9 cellular contexts compared by ENCODE assay signal in the genomic region with DNA sequence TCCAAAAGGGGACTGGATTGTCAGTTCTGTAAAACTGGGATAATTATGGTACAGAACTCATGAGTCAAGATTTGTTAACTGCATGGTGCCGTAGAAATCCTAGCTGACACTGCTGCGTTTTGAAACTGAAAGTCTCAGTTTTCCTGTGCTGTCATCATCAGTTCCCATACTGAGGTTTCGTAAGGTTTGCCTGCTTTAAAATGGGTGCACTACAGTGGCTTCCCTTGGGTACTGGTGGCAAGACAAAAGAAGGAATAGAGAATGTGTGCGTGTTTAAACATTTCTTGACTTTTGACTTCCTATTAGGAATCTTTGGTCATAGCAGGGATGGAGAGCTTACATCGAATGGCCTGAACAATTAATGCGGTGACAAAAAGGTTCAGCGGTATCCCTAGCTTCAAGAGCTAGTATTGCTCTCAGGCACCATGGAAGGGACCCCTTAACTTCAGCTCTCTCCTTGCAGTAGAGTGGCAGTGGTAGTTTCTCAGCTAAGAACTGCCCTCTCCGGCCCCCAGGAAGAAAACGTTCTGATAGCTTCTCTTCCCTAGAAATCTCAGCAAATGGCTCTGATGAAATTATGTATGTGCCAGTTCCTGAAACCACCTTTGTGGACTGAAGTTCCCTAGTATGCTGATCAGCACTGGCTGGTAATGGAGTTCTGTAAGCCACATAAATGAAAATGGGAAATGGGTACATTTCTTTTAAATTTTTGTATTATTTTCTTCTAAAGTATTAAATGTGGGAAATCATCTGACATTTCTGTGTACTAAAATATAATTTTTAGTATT. TPM values are rescaled to one million over a fixed set of nuclear protein-coding genes. Genes with fewer than 3 reads are reported as not detected.
DNase-seq lines count a peak whose midpoint lies in the region; ATAC-seq and TF ChIP-seq lines count a peak whose summit lies in the region.
"Had no signal": no experiment of that assay in that cellular context is flagged by ENCODE, and none has a peak within 500 bp of the region (broad histone marks: within the 10 kb centered on the region; RNA-seq: fewer than 3 reads in every experiment).

No MANE protein-coding gene starts in this region.

- H3K27ac Mint-ChIP-seq in T-helper 17 cell = peak overlapping the region; percentile 80
- H3K27ac Mint-ChIP-seq in naive thymus-derived CD4-positive, alpha-beta T cell = no peak overlapping the region

- H3K27me3 ChIP-seq in naive thymus-derived CD4-positive, alpha-beta T cell (ENCODE audit: control insufficient read depth in 2 of 2, insufficient read depth in 2 of 2, low read length in 2 of 2) = no peaks in the 10 kb centered on the region
- H3K27me3 ChIP-seq in uterus = no peaks in the 10 kb centered on the region

- peak overlapping the region; percentile 84 for H3K4me3 Mint-ChIP-seq in T-helper 17 cell
- H3K4me3 Mint-ChIP-seq in naive thymus-derived CD4-positive, alpha-beta T cell = peak overlapping the region in 1 of 10 donors; percentile 50

- intact Hi-C loops in naive thymus-derived CD4-positive, alpha-beta T cell (cut with micrococcal nuclease) = no loop called here
- intact Hi-C loops in uterus (cut with DNase I; ENCODE audit: low total_unique reads) = no loop called here

- H3K4me3 ChIP-seq in naive thymus-derived CD4-positive, alpha-beta T cell (ENCODE audit: low read length) = no peak overlapping the region
- no peak overlapping the region for H3K4me3 ChIP-seq in uterus

- DNase-seq in T-helper 17 cell (no peak), uterus (no peak), DMS79 (lab: John Stamatoyannopoulos, UW) (no peak), NCI-H146 treated with DMSO at 0.1 percent for 48 hours (lab: John Stamatoyannopoulos, UW; ENCODE audit: unreplicated experiment) (no peak)
- DNase-seq in naive thymus-derived CD4-positive, alpha-beta T cell = no peak
- no peak for DNase-seq in activated CD8-positive, alpha-beta memory T cell treated with anti-CD3 and anti-CD28 coated beads for 24 hours
- DNase-seq: stimulated activated naive B cell treated with anti-CD40 and anti-IgM and Interleukin-4, amounts not matched to agents 10 μg/mL and 1 μg/mL and 100 μg/mL, for 72 hours had no signal

- no peaks in the 10 kb centered on the region for H3K4me1 ChIP-seq in naive thymus-derived CD4-positive, alpha-beta T cell (ENCODE audit: control insufficient read depth in 2 of 2, insufficient read depth in 2 of 2, low read length in 2 of 2)
- H3K4me1 ChIP-seq in uterus = no peaks in the 10 kb centered on the region

- H3K4me1 Mint-ChIP-seq in T-helper 17 cell = peaks cover 31% of the 10 kb centered on the region
- H3K4me1 Mint-ChIP-seq in naive thymus-derived CD4-positive, alpha-beta T cell = peaks cover 8 to 54% (median 32%) of the 10 kb centered on the region in 7 donors

- peak; percentile 85 for ATAC-seq in GM18861 (IDR thresholded peaks at IDR 0.05; ENCODE audit: unreplicated experiment)
- ATAC-seq in HG02642 (IDR thresholded peaks at IDR 0.05; ENCODE audit: poor library complexity, unreplicated experiment) = peak; percentile 89
- peak; percentile 67 for ATAC-seq in T-helper 17 cell
- ATAC-seq in naive thymus-derived CD4-positive, alpha-beta T cell = peak; percentile 76

- H3K36me3 Mint-ChIP-seq in T-helper 17 cell (ENCODE audit: low read depth) = peaks cover 2% of the 10 kb centered on the region
- H3K36me3 Mint-ChIP-seq in naive thymus-derived CD4-positive, alpha-beta T cell = peaks cover 5 to 39% (median 21%) of the 10 kb centered on the region in 5 donors

- TF ChIP-seq CTCF in uterus (IDR thresholded peaks at IDR 0.05) = no peak

- no peak for TF ChIP-seq POLR2A in uterus (IDR thresholded peaks at IDR 0.05)

- peaks cover 0 to 1% (median 0%) of the 10 kb centered on the region in 11 donors for H3K9me3 Mint-ChIP-seq in naive thymus-derived CD4-positive, alpha-beta T cell

- H3K36me3 ChIP-seq in naive thymus-derived CD4-positive, alpha-beta T cell (ENCODE audit: control insufficient read depth in 2 of 3, insufficient read depth in 3 of 3, low read length in 3 of 3) = no peaks in the 10 kb centered on the region
- no peaks in the 10 kb centered on the region for H3K36me3 ChIP-seq in uterus

- POLR2A ChIA-PET in naive thymus-derived CD4-positive, alpha-beta T cell (lab: Charles Lee) = no interaction called here

- CTCF ChIA-PET in naive thymus-derived CD4-positive, alpha-beta T cell (lab: Charles Lee) = no interaction called here

- H3K9me3 ChIP-seq in T-helper 17 cell (ENCODE audit: control insufficient read depth, low read length, poor library complexity, severe bottlenecking) (no peaks in the 10 kb centered on the region), uterus (no peaks in the 10 kb centered on the region)
- H3K9me3 ChIP-seq in naive thymus-derived CD4-positive, alpha-beta T cell (ENCODE audit: control insufficient read depth in 2 of 3, low read length in 3 of 3) = no peaks in the 10 kb centered on the region

- no peaks in the 10 kb centered on the region for H3K27me3 Mint-ChIP-seq in T-helper 17 cell
- H3K27me3 Mint-ChIP-seq in naive thymus-derived CD4-positive, alpha-beta T cell = no peaks in the 10 kb centered on the region
- H3K27me3 Mint-ChIP-seq: stimulated activated naive B cell treated with anti-CD40 and anti-IgM and Interleukin-4, amounts not matched to agents 10 μg/mL and 1 μg/mL and 100 μg/mL, for 72 hours had no signal

- no peak overlapping the region for H3K27ac ChIP-seq in naive thymus-derived CD4-positive, alpha-beta T cell (ENCODE audit: low read depth, low read length)
- peak overlapping the region in 1 of 2 donors; percentile 5 for H3K27ac ChIP-seq in uterus

RNA-seq across cellular contexts. Expression of a gene that starts 28.9 kb away (rescaled TPM):
- 10 to 100 TPM; 32.2 to 69.5 TPM for total RNA-seq in T-helper 17 cell
- 10 to 100 TPM; 15.1 to 29.7 (median 25.3) TPM for total RNA-seq in naive thymus-derived CD4-positive, alpha-beta T cell
- polyA plus RNA-seq in naive thymus-derived CD4-positive, alpha-beta T cell = 10 to 100 TPM; 17.5 to 23.7 TPM
- 100 to 1,000 TPM in 1 of 4 donors, 10 to 100 TPM in 3; 53.8 to 125 (median 75.9) TPM for total RNA-seq in uterus
